2 cellular contexts compared by ENCODE assay signal in genomic region chr19:44813331-44814131, GRCh38.
TF ChIP-seq lines count a peak whose summit lies in the region.

No MANE protein-coding gene starts in this region.

TF ChIP-seq in GM23338, 12 proteins besides CTCF, POLR2A, EP300 and RAD21:
- TF ChIP-seq JUNB (IDR thresholded peaks at IDR 0.05; ENCODE audit: unreplicated experiment), result no peak
- TF ChIP-seq ZNF331 (CRISPR knock-in tag; IDR thresholded peaks at IDR 0.05; ENCODE audit: low read depth), result no peak
- no peak for TF ChIP-seq STAT1 (IDR thresholded peaks at IDR 0.05; ENCODE audit: unreplicated experiment)
- TF ChIP-seq EZH2 (IDR thresholded peaks at IDR 0.05; ENCODE audit: low read depth, unreplicated experiment), result no peak
- TF ChIP-seq ZNF114 (CRISPR knock-in tag; IDR thresholded peaks at IDR 0.05), result no peak
- TF ChIP-seq ETS1 (IDR thresholded peaks at IDR 0.05), result no peak
- TF ChIP-seq POLR2AphosphoS5 (IDR thresholded peaks at IDR 0.05; ENCODE audit: low read depth), result no peak

TF ChIP-seq in H1, 55 proteins besides CTCF, POLR2A, EP300 and RAD21:
- TF ChIP-seq SP2 (IDR thresholded peaks at IDR 0.05; ENCODE audit: low read length), result no peak
- TF ChIP-seq SAP30 (IDR thresholded peaks at IDR 0.05; ENCODE audit: insufficient read depth, insufficient replicate concordance, low read length), result no peak
- TF ChIP-seq BCL11A (IDR thresholded peaks at IDR 0.05; ENCODE audit: low read depth in 2 of 2, low read length in 2 of 2), result no peak
- TF ChIP-seq RBBP5 (IDR thresholded peaks at IDR 0.05; ENCODE audit: borderline replicate concordance, low read depth, low read length), result no peak
- no peak for TF ChIP-seq FOSL1 (IDR thresholded peaks at IDR 0.05; ENCODE audit: insufficient read depth, low read depth, low read length)
- TF ChIP-seq MAFK (IDR thresholded peaks at IDR 0.05; ENCODE audit: low read depth, low read length), result no peak
- TF ChIP-seq SIN3A (conservative IDR thresholded peaks at IDR 0.05 in 1 of 2, IDR thresholded peaks at IDR 0.05 in 1 of 2; ENCODE audit: low read depth in 1 of 2, low read length in 2 of 2), result no peak
- no peak for TF ChIP-seq JUN (IDR thresholded peaks at IDR 0.05; ENCODE audit: low read depth, low read length)
- TF ChIP-seq SUZ12 (IDR thresholded peaks at IDR 0.05; ENCODE audit: low read length), result no peak
- TF ChIP-seq TEAD4 (IDR thresholded peaks at IDR 0.05; ENCODE audit: low read depth, low read length), result no peak
- TF ChIP-seq POLR2AphosphoS5 (IDR thresholded peaks at IDR 0.05; ENCODE audit: low read depth, low read length), result no peak
- TF ChIP-seq, protein P1, sequence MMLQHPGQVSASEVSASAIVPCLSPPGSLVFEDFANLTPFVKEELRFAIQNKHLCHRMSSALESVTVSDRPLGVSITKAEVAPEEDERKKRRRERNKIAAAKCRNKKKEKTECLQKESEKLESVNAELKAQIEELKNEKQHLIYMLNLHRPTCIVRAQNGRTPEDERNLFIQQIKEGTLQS (IDR thresholded peaks at IDR 0.05; ENCODE audit: insufficient read depth, low read depth, low read length), result no peak
- no peak for TF ChIP-seq TBP (IDR thresholded peaks at IDR 0.05; ENCODE audit: low read depth, low read length)
- TF ChIP-seq SIX5 (IDR thresholded peaks at IDR 0.05; ENCODE audit: low read depth, low read length), result no peak
- TF ChIP-seq HDAC2 (IDR thresholded peaks at IDR 0.05; ENCODE audit: borderline replicate concordance in 1 of 2, low read depth in 2 of 2, low read length in 2 of 2), result no peak
